14 cellular contexts compared by ENCODE assay signal in genomic region chr17:46026045-46026814, GRCh38. TPM values are rescaled to one million over a fixed set of nuclear protein-coding genes. Genes with fewer than 3 reads are reported as not detected.
DNase-seq lines count a peak whose midpoint lies in the region; ATAC-seq and TF ChIP-seq lines count a peak whose summit lies in the region.
"Had no signal": no experiment of that assay in that cellular context is flagged by ENCODE, and none has a peak within 500 bp of the region (broad histone marks: within the 10 kb centered on the region; RNA-seq: fewer than 3 reads in every experiment).

No MANE protein-coding gene starts in this region.

- peak overlapping the region in 3 of 4 donors; percentile 47 to 74 (median 70) for H3K27ac ChIP-seq in gastrocnemius medialis

- H3K9me3 ChIP-seq in gastrocnemius medialis, result no peaks in the 10 kb centered on the region

- no peak overlapping the region for H3K4me3 ChIP-seq in gastrocnemius medialis

- DNase-seq in NCI-H345 treated with DMSO at 0.1 percent for 48 hours (lab: John Stamatoyannopoulos, UW; ENCODE audit: unreplicated experiment), result peak; percentile 94
- DNase-seq in NCI-H345 (lab: John Stamatoyannopoulos, UW), result no peak
- no peak for DNase-seq in activated T-helper 1 cell treated with anti-CD3 and anti-CD28 coated beads, Interleukin-12 subunit alpha, Interleukin-12 subunit beta, Interleukin-2, Interleukin-4 antibody, amounts not matched to agents 30 ng/mL and 10 ng/mL and 1 ng/mL, durations not matched to agents 14 hours and 24 hours and 36 hours (ENCODE audit: low spot score)
- no peak for DNase-seq in immature natural killer cell
- DNase-seq in gastrocnemius medialis, result peak in 1 of 2 donors; percentile 40
- DNase-seq in putamen (ENCODE audit: low spot score), result no peak
- DNase-seq in mesenteric fat pad (ENCODE audit: low spot score), result no peak
- DNase-seq: 8988T; activated naive CD4-positive, alpha-beta T cell treated with anti-CD3 and anti-CD28 coated beads, Interleukin-2, amount 50 U/mL, for 16 hours; NCI-H1105 treated with DMSO at 0.1 percent for 48 hours had no signal

- TF ChIP-seq POLR2A in gastrocnemius medialis (IDR thresholded peaks at IDR 0.05), result no peak

- H3K27me3 Mint-ChIP-seq in activated T-helper 1 cell treated with anti-CD3 and anti-CD28 coated beads, Interleukin-12 subunit alpha, Interleukin-12 subunit beta, Interleukin-2, Interleukin-4 antibody, amounts not matched to agents 30 ng/mL and 10 ng/mL and 1 ng/mL, durations not matched to agents 14 hours and 24 hours and 36 hours (ENCODE audit: insufficient read depth), result no peaks in the 10 kb centered on the region
- H3K27me3 Mint-ChIP-seq in immature natural killer cell (ENCODE audit: low read depth in 3 of 3), result peaks cover 0 to 24% (median 15%) of the 10 kb centered on the region in 3 donors

- peaks cover 26% of the 10 kb centered on the region for H3K36me3 Mint-ChIP-seq in activated T-helper 1 cell treated with anti-CD3 and anti-CD28 coated beads, Interleukin-12 subunit alpha, Interleukin-12 subunit beta, Interleukin-2, Interleukin-4 antibody, amounts not matched to agents 30 ng/mL and 10 ng/mL and 1 ng/mL, durations not matched to agents 14 hours and 24 hours and 36 hours (ENCODE audit: low read depth)
- peaks cover 19 to 33% (median 19%) of the 10 kb centered on the region in 3 donors for H3K36me3 Mint-ChIP-seq in immature natural killer cell

- no peaks in the 10 kb centered on the region for H3K9me3 Mint-ChIP-seq in activated T-helper 1 cell treated with anti-CD3 and anti-CD28 coated beads, Interleukin-12 subunit alpha, Interleukin-12 subunit beta, Interleukin-2, Interleukin-4 antibody, amounts not matched to agents 30 ng/mL and 10 ng/mL and 1 ng/mL, durations not matched to agents 14 hours and 24 hours and 36 hours
- H3K9me3 Mint-ChIP-seq in immature natural killer cell, result no peaks in the 10 kb centered on the region

- in situ Hi-C loops in gastrocnemius medialis (cut with MboI; ENCODE audit: low sequenced_read_pairs in 4 of 4), result no loop called here

- H3K36me3 ChIP-seq in gastrocnemius medialis, result peaks cover 0 to 50% of the 10 kb centered on the region in 2 donors

- H3K27ac Mint-ChIP-seq in activated T-helper 1 cell treated with anti-CD3 and anti-CD28 coated beads, Interleukin-12 subunit alpha, Interleukin-12 subunit beta, Interleukin-2, Interleukin-4 antibody, amounts not matched to agents 30 ng/mL and 10 ng/mL and 1 ng/mL, durations not matched to agents 14 hours and 24 hours and 36 hours, result peak overlapping the region; percentile 21
- peak overlapping the region; percentile 8 to 84 (median 74) for H3K27ac Mint-ChIP-seq in immature natural killer cell

- TF ChIP-seq CTCF in gastrocnemius medialis (IDR thresholded peaks at IDR 0.05 in 4 of 5, conservative IDR thresholded peaks at IDR 0.05 in 1 of 5), result no peak

- peaks cover 16 to 18% of the 10 kb centered on the region in 2 donors for H3K4me1 ChIP-seq in gastrocnemius medialis

- intact Hi-C loops in activated T-helper 1 cell treated with anti-CD3 and anti-CD28 coated beads, Interleukin-12 subunit alpha, Interleukin-12 subunit beta, Interleukin-2, Interleukin-4 antibody, amounts not matched to agents 30 ng/mL and 10 ng/mL and 1 ng/mL, durations not matched to agents 14 hours and 24 hours and 36 hours (cut with micrococcal nuclease), result no loop called here
- intact Hi-C loops in gastrocnemius medialis (cut with DNase I; ENCODE audit: low total_unique reads), result no loop called here

- H3K4me3 Mint-ChIP-seq in activated T-helper 1 cell treated with anti-CD3 and anti-CD28 coated beads, Interleukin-12 subunit alpha, Interleukin-12 subunit beta, Interleukin-2, Interleukin-4 antibody, amounts not matched to agents 30 ng/mL and 10 ng/mL and 1 ng/mL, durations not matched to agents 14 hours and 24 hours and 36 hours, result no peak overlapping the region
- no peak overlapping the region for H3K4me3 Mint-ChIP-seq in immature natural killer cell

- no peaks in the 10 kb centered on the region for H3K27me3 ChIP-seq in gastrocnemius medialis

- ATAC-seq in gastrocnemius medialis, result no peak
- no peak for ATAC-seq in HG03342 (IDR thresholded peaks at IDR 0.05; ENCODE audit: unreplicated experiment)

- H3K4me1 Mint-ChIP-seq in activated T-helper 1 cell treated with anti-CD3 and anti-CD28 coated beads, Interleukin-12 subunit alpha, Interleukin-12 subunit beta, Interleukin-2, Interleukin-4 antibody, amounts not matched to agents 30 ng/mL and 10 ng/mL and 1 ng/mL, durations not matched to agents 14 hours and 24 hours and 36 hours (ENCODE audit: low read depth), result peaks cover 18% of the 10 kb centered on the region
- peaks cover 50 to 62% of the 10 kb centered on the region in 2 donors for H3K4me1 Mint-ChIP-seq in immature natural killer cell

RNA-seq across cellular contexts. Expression of gene STH, which starts 27.2 kb away (rescaled TPM):
- total RNA-seq in activated T-helper 1 cell treated with anti-CD3 and anti-CD28 coated beads, Interleukin-12 subunit alpha, Interleukin-12 subunit beta, Interleukin-2, Interleukin-4 antibody, amounts not matched to agents 30 ng/mL and 10 ng/mL and 1 ng/mL, durations not matched to agents 14 hours and 24 hours and 36 hours, result not detected in 2 replicates
- polyA plus RNA-seq in immature natural killer cell, result not detected
- total RNA-seq in gastrocnemius medialis (not detected), mesenteric fat pad (not detected)
- total RNA-seq: epithelial cell of proximal tubule, subcutaneous adipose tissue had no signal
- polyA plus RNA-seq: keratinocyte had no signal
